Comparison of ENCODE assay signal across 5 cellular contexts in genomic region chr14:18964878-18965277, GRCh38. TPM values are rescaled to one million over a fixed set of nuclear protein-coding genes. Genes with fewer than 3 reads are reported as not detected.
"Had no signal": no experiment of that assay in that cellular context is flagged by ENCODE, and none has a peak within 500 bp of the region (broad histone marks: within the 10 kb centered on the region; RNA-seq: fewer than 3 reads in every experiment).

No MANE protein-coding gene starts in this region.

RNA-seq across cellular contexts. Expression of gene POTEM, which starts 2.4 kb away (rescaled TPM):
- total RNA-seq: GM23338, H1, H9, HT-29 had no signal
- polyA plus RNA-seq: GM23338, H1, IgD-negative memory B cell had no signal
